8 cellular contexts compared by ENCODE assay signal in the genomic region with DNA sequence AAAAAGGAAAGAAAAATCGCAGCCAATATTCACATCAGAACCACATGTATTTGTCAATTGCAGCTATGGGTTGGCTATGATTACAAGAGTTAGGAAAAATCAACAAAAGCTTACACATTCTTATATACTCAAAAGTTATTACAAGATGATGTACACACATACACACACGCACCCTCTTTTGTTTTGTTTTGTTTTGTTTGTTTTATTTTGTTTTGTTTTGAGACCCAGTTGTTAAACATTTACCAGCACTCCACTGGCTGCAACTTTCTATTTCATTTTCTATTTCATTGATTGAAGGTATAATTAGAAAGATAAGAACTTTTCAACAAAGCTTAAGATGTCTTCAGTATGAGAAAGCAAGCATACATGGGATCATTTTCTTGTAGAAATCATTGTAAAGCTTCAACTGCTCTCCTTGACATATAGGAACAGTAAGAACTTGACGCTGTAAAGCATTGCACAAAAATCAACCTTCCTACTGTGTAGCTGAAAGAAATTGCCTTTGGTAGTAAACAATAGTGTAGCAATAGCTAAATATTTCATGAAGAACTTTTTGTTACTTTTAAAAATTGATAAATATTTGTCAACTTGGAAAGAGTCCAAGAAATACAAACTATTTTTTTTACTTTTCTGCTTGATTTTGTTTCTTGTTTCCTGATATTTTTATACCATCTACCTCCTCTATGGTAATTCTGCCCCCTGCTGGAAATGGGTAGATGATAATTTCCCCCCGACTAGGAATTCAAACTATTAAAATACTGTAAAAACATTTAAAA.
DNase-seq lines count a peak whose midpoint lies in the region; ATAC-seq and TF ChIP-seq lines count a peak whose summit lies in the region.

No MANE protein-coding gene starts in this region.

- intact Hi-C loops in prostate gland (cut with DNase I), result no loop called here

- WGBS in endodermal cell (ENCODE audit: insufficient coverage in 1 of 2, insufficient read length in 1 of 2), 2 experiments, result 97% methylated on average over 2 of the region's 4 CpGs; no CpG with 5 or more reads in 1 of the 2 experiments
- 39% methylated on average over 4 of the region's 4 CpGs for WGBS in prostate gland

- no peaks in the 10 kb centered on the region for H3K9me3 ChIP-seq in endodermal cell (ENCODE audit: control insufficient read depth, low read length)
- no peaks in the 10 kb centered on the region for H3K9me3 ChIP-seq in prostate gland

- DNase-seq in NB4 (ENCODE audit: low read depth) (peak; percentile 16), endodermal cell (no peak), prostate gland (ENCODE audit: low spot score) (no peak), NCI-H2196 (lab: John Stamatoyannopoulos, UW; ENCODE audit: unreplicated experiment) (no peak), CD1c-positive myeloid dendritic cell (ENCODE audit: extremely low spot score) (no peak)

- no peaks in the 10 kb centered on the region for H3K9me3 Mint-ChIP-seq in endodermal cell

- no peaks in the 10 kb centered on the region for H3K36me3 ChIP-seq in endodermal cell (ENCODE audit: control insufficient read depth, insufficient read depth, low read length)
- H3K36me3 ChIP-seq in prostate gland, result no peaks in the 10 kb centered on the region

- peak; percentile 59 for ATAC-seq in GM18867 (IDR thresholded peaks at IDR 0.05; ENCODE audit: unreplicated experiment)
- no peak for ATAC-seq in HG02840 (IDR thresholded peaks at IDR 0.05; ENCODE audit: low FRiP score, unreplicated experiment)
- no peak for ATAC-seq in HG03521 (IDR thresholded peaks at IDR 0.05; ENCODE audit: unreplicated experiment)

- no peak overlapping the region for H3K4me3 ChIP-seq in NB4 (ENCODE audit: low read depth, low read length)
- H3K4me3 ChIP-seq in endodermal cell (ENCODE audit: low read length), result no peak overlapping the region
- H3K4me3 ChIP-seq in prostate gland, result no peak overlapping the region

- H3K4me1 ChIP-seq in endodermal cell (ENCODE audit: control insufficient read depth, insufficient read depth, low read length) (no peaks in the 10 kb centered on the region), prostate gland (replicated peaks) (no peaks in the 10 kb centered on the region)

- H3K27ac Mint-ChIP-seq in endodermal cell, result no peak overlapping the region

- TF ChIP-seq CTCF in NB4 (IDR thresholded peaks at IDR 0.05; ENCODE audit: low read depth, low read length) (peak; percentile 47), endodermal cell (conservative IDR thresholded peaks at IDR 0.05) (peak; percentile 89), prostate gland (IDR thresholded peaks at IDR 0.05) (peak in 3 of 4 experiments; percentile 10 to 53 (median 23))

- H3K4me3 Mint-ChIP-seq in endodermal cell, result no peak overlapping the region

- no peak overlapping the region for H3K9ac ChIP-seq in endodermal cell (ENCODE audit: extremely low read depth, low read length, poor library complexity, severe bottlenecking)

- H3K36me3 Mint-ChIP-seq in endodermal cell (ENCODE audit: low read depth), result no peaks in the 10 kb centered on the region

- TF ChIP-seq POLR2A in NB4 (IDR thresholded peaks at IDR 0.05; ENCODE audit: extremely low read depth, insufficient read length) (no peak), prostate gland (IDR thresholded peaks at IDR 0.05) (no peak)

- peaks cover 4% of the 10 kb centered on the region for H3K4me1 Mint-ChIP-seq in endodermal cell

- H3K27ac ChIP-seq in endodermal cell (ENCODE audit: low read depth, low read length) (no peak overlapping the region), prostate gland (no peak overlapping the region)

- no peaks in the 10 kb centered on the region for H3K27me3 ChIP-seq in endodermal cell (ENCODE audit: control insufficient read depth, insufficient read depth, low read length, poor library complexity, severe bottlenecking)
- no peaks in the 10 kb centered on the region for H3K27me3 ChIP-seq in prostate gland (replicated peaks; ENCODE audit: insufficient read depth)

- peaks cover 4% of the 10 kb centered on the region for H3K27me3 Mint-ChIP-seq in endodermal cell (ENCODE audit: insufficient read depth)

Comparison
In these comparisons a context has a peak if more than half of its experiments do, and no peak if none do; other contexts are left out.
1. CTCF ChIP-seq: peak in every context shown above with its lines; median percentile 89 in endodermal cell; 47 in NB4; 23 in prostate gland.